In genomic region chr4:26820346-26820745, GRCh38 we compare ENCODE assay signal across 26 cellular contexts.
"Had no signal": no experiment of that assay in that cellular context is flagged by ENCODE, and none has a peak within 500 bp of the region (broad histone marks: within the 10 kb centered on the region; RNA-seq: fewer than 3 reads in every experiment).

No MANE protein-coding gene starts in this region.

- H3K36me3 ChIP-seq: colonic mucosa, esophagus squamous epithelium, gastrocnemius medialis, heart right ventricle, left lung, lower lobe of right lung had no signal

- DNase-seq: colonic mucosa; cortex of kidney; effector CD8-positive, alpha-beta T cell; effector memory CD8-positive, alpha-beta T cell; endodermal cell; erythroblast; esophagus squamous epithelium; foreskin fibroblast; foreskin melanocyte; gastrocnemius medialis; glutamatergic neuron; head of caudate nucleus; heart right ventricle; hippocampal formation; left cardiac atrium; left lung; left ventricle myocardium superior; lower lobe of right lung; mesenchymal stem cell; mucosa of descending colon; naive B cell had no signal

- H3K9me3 ChIP-seq: colonic mucosa, gastrocnemius medialis, lower lobe of right lung had no signal

- ATAC-seq: effector memory CD8-positive, alpha-beta T cell; esophagus mucosa; gastrocnemius medialis; heart right ventricle; left cardiac atrium; left lung; left ventricle myocardium superior; lower lobe of right lung; mucosa of descending colon had no signal

- H3K4me3 ChIP-seq: colonic mucosa, esophagus squamous epithelium, gastrocnemius medialis, heart right ventricle, left lung, lower lobe of right lung, mucosa of descending colon had no signal

- FAIRE-seq: endometrium, islet of Langerhans, keratinocyte had no signal

- H3K27ac ChIP-seq: colonic mucosa, epithelial cell of prostate, esophagus squamous epithelium, gastrocnemius medialis, heart right ventricle, left lung, lower lobe of right lung had no signal

- H3K27me3 ChIP-seq: colonic mucosa, gastrocnemius medialis, heart right ventricle, left lung had no signal
